In genomic region chr10:89251417-89252224, GRCh38 we compare ENCODE assay signal across 8 cellular contexts. TPM values are rescaled to one million over a fixed set of nuclear protein-coding genes. Genes with fewer than 3 reads are reported as not detected.
A peak's percentile ranks its signal among the peaks of the same experiment; 100 is the strongest.
DNase-seq lines count a peak whose midpoint lies in the region; ATAC-seq and TF ChIP-seq lines count a peak whose summit lies in the region.

TSS of gene LIPA (minus strand) at chr10:89251775. CDS start at chr10:89247648, 4,127 bp downstream.

- H3K27me3 ChIP-seq in RWPE2 (ENCODE audit: insufficient read depth, poor library complexity, severe bottlenecking), result no peaks in the 10 kb centered on the region

- no peaks in the 10 kb centered on the region; the same call in 1 of the 2 replicates for H3K36me3 ChIP-seq in RWPE2 (ENCODE audit: low read depth)

- H3K27ac Mint-ChIP-seq in activated T-helper 2 cell treated with anti-CD3 and anti-CD28 coated beads, Interferon-gamma antibody, Interleukin-2, Interleukin-4, amounts not matched to agents 10 μg/mL and 5 μg/mL and 100 μg/mL, durations not matched to agents 14 hours and 24 hours and 36 hours, result no peak within 1 kb of the TSS
- H3K27ac Mint-ChIP-seq in natural killer cell, result peak within 1 kb of the TSS; percentile 80 to 92

- H3K27me3 Mint-ChIP-seq in activated T-helper 2 cell treated with anti-CD3 and anti-CD28 coated beads, Interferon-gamma antibody, Interleukin-2, Interleukin-4, amounts not matched to agents 10 μg/mL and 5 μg/mL and 100 μg/mL, durations not matched to agents 14 hours and 24 hours and 36 hours (ENCODE audit: low read depth), result peaks cover 10% of the 10 kb centered on the region
- H3K27me3 Mint-ChIP-seq in natural killer cell (ENCODE audit: low read depth in 2 of 2), result peaks cover 9 to 21% of the 10 kb centered on the region in 2 donors

- H3K4me3 ChIP-seq in RWPE2 (ENCODE audit: severe bottlenecking) (peak within 1 kb of the TSS; percentile 57), fibroblast of mammary gland (ENCODE audit: control insufficient read depth, low read depth, low read length) (peak within 1 kb of the TSS; percentile 92)

- H3K4me1 ChIP-seq in RWPE2 (ENCODE audit: insufficient read depth, poor library complexity, severe bottlenecking), result no peaks in the 10 kb centered on the region

- peak; percentile 95 for ATAC-seq in RWPE2 (ENCODE audit: low read depth)
- peak; percentile 93 to 98 (median 94) for ATAC-seq in natural killer cell

- H3K36me3 Mint-ChIP-seq in activated T-helper 2 cell treated with anti-CD3 and anti-CD28 coated beads, Interferon-gamma antibody, Interleukin-2, Interleukin-4, amounts not matched to agents 10 μg/mL and 5 μg/mL and 100 μg/mL, durations not matched to agents 14 hours and 24 hours and 36 hours (ENCODE audit: low read depth), result peaks cover 7% of the 10 kb centered on the region
- H3K36me3 Mint-ChIP-seq in natural killer cell, result no peaks in the 10 kb centered on the region

- peak; percentile 99 for DNase-seq in EH (ENCODE audit: low read depth)
- DNase-seq in H4 (ENCODE audit: low spot score), result peak; percentile 98
- peak; percentile 97 for DNase-seq in LoVo (ENCODE audit: low spot score)
- DNase-seq in RWPE2 (ENCODE audit: low spot score), result peak; percentile 94
- peak; percentile 90 for DNase-seq in activated T-helper 2 cell treated with anti-CD3 and anti-CD28 coated beads, Interferon-gamma antibody, Interleukin-2, Interleukin-4, amounts not matched to agents 10 μg/mL and 5 μg/mL and 100 μg/mL, durations not matched to agents 14 hours and 24 hours and 36 hours (ENCODE audit: low spot score)
- peak; percentile 97 for DNase-seq in fibroblast of mammary gland (ENCODE audit: low read depth)
- peak; percentile 90 for DNase-seq in natural killer cell
- peak; percentile 97 for DNase-seq in stimulated activated naive CD4-positive, alpha-beta T cell treated with Interleukin-2 at 50 U/mL for 16 hours (lab: John Stamatoyannopoulos, UW)

- H3K27ac ChIP-seq in RWPE2 (ENCODE audit: poor library complexity, severe bottlenecking), result peak within 1 kb of the TSS; percentile 31

- H3K4me1 Mint-ChIP-seq in activated T-helper 2 cell treated with anti-CD3 and anti-CD28 coated beads, Interferon-gamma antibody, Interleukin-2, Interleukin-4, amounts not matched to agents 10 μg/mL and 5 μg/mL and 100 μg/mL, durations not matched to agents 14 hours and 24 hours and 36 hours (ENCODE audit: low read depth), result peaks cover 23% of the 10 kb centered on the region
- H3K4me1 Mint-ChIP-seq in natural killer cell, result peaks cover 21 to 22% of the 10 kb centered on the region in 2 donors

- H3K4me3 Mint-ChIP-seq in activated T-helper 2 cell treated with anti-CD3 and anti-CD28 coated beads, Interferon-gamma antibody, Interleukin-2, Interleukin-4, amounts not matched to agents 10 μg/mL and 5 μg/mL and 100 μg/mL, durations not matched to agents 14 hours and 24 hours and 36 hours (ENCODE audit: low read depth), result peak within 1 kb of the TSS; percentile 79
- H3K4me3 Mint-ChIP-seq in natural killer cell, result peak within 1 kb of the TSS; percentile 91

- TF ChIP-seq CTCF in RWPE2 (IDR thresholded peaks at IDR 0.05; ENCODE audit: poor library complexity, severe bottlenecking) (no peak), fibroblast of mammary gland (conservative IDR thresholded peaks at IDR 0.05; ENCODE audit: control insufficient read depth, insufficient read depth, low read depth, low read length) (no peak), natural killer cell (IDR thresholded peaks at IDR 0.05) (no peak)

- H3K9me3 ChIP-seq in RWPE2 (ENCODE audit: severe bottlenecking), result no peaks in the 10 kb centered on the region

- intact Hi-C loops in activated T-helper 2 cell treated with anti-CD3 and anti-CD28 coated beads, Interferon-gamma antibody, Interleukin-2, Interleukin-4, amounts not matched to agents 10 μg/mL and 5 μg/mL and 100 μg/mL, durations not matched to agents 14 hours and 24 hours and 36 hours (cut with micrococcal nuclease), result loop anchor here (5.0 kb wide), 2 partner anchors 451 to 976 kb away; partner anchors contain the start of gene KIF20B
- intact Hi-C loops in natural killer cell (cut with micrococcal nuclease), result no loop called here

- H3K9me3 Mint-ChIP-seq in activated T-helper 2 cell treated with anti-CD3 and anti-CD28 coated beads, Interferon-gamma antibody, Interleukin-2, Interleukin-4, amounts not matched to agents 10 μg/mL and 5 μg/mL and 100 μg/mL, durations not matched to agents 14 hours and 24 hours and 36 hours, result peaks cover 29% of the 10 kb centered on the region
- H3K9me3 Mint-ChIP-seq in natural killer cell, result no peaks in the 10 kb centered on the region

RNA-seq across cellular contexts. Expression of gene LIPA, which starts in this region (rescaled TPM):
- total RNA-seq in H4 (2014; rRNA removed; shearing (Covaris generic)), result 69.7 and 101 TPM in 2 replicates
- 12.9 and 13.6 TPM in 2 replicates for total RNA-seq in activated T-helper 2 cell treated with anti-CD3 and anti-CD28 coated beads, Interferon-gamma antibody, Interleukin-2, Interleukin-4, amounts not matched to agents 10 μg/mL and 5 μg/mL and 100 μg/mL, durations not matched to agents 14 hours and 24 hours and 36 hours
- total RNA-seq in natural killer cell, result 10 to 100 TPM; 41.0 to 43.3 (median 41.1) TPM

Comparison
In these comparisons a context has a peak if more than half of its experiments do, and no peak if none do; other contexts are left out.
1. Peak in every context shown above with its lines: DNase-seq, ATAC-seq, H3K4me3 ChIP-seq and H3K27ac ChIP-seq.